In the genomic region with DNA sequence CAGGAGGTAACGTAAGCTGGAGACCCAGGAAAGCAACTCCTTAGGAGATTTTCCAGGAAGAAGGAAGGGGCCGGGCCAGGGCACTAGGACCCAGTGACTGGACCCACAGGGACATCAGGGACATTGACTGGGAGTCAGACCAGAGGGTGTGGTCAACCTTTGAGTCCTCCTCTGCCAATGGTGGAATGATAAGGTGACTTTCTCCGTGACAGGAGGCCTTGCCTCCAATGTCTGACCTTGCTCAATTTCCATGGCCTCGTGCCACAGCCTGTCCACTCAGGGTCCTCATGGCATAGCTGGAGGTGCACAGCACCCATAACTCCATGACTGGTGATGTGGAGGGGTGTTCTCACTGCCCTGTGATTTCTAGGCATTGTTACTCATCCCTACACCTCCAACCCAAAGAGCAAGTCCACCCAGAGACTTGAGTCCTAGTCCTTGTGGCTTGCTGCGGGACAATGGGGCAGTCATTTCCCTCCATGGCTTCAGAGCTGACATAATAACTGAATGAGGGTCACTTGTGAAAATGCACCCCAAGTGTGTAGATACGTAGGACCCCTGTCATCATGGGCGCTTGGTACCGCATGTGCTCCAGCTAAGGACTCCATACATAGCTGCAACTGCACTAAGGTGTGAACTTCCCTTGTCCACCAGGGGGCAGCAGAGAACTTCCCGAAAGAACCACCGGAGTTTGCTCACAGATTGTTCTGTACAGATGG, we compare ENCODE assay signal across 9 cellular contexts. TPM values are rescaled to one million over a fixed set of nuclear protein-coding genes. Genes with fewer than 3 reads are reported as not detected.
DNase-seq lines count a peak whose midpoint lies in the region; ATAC-seq and TF ChIP-seq lines count a peak whose summit lies in the region.
"Had no signal": no experiment of that assay in that cellular context is flagged by ENCODE, and none has a peak within 500 bp of the region (broad histone marks: within the 10 kb centered on the region; RNA-seq: fewer than 3 reads in every experiment).

No MANE protein-coding gene starts in this region.

- no peak overlapping the region for H3K27ac Mint-ChIP-seq in naive thymus-derived CD4-positive, alpha-beta T cell
- H3K27ac Mint-ChIP-seq: activated naive CD8-positive, alpha-beta T cell had no signal

- no peaks in the 10 kb centered on the region for H3K9me3 Mint-ChIP-seq in naive thymus-derived CD4-positive, alpha-beta T cell

- H3K36me3 ChIP-seq in esophagus muscularis mucosa = no peaks in the 10 kb centered on the region
- H3K36me3 ChIP-seq in naive thymus-derived CD4-positive, alpha-beta T cell (ENCODE audit: control insufficient read depth in 2 of 3, insufficient read depth in 3 of 3, low read length in 3 of 3) = no peaks in the 10 kb centered on the region

- 79% methylated on average over 8 of the region's 10 CpGs for WGBS in esophagus muscularis mucosa

- H3K4me3 Mint-ChIP-seq in naive thymus-derived CD4-positive, alpha-beta T cell = no peak overlapping the region
- H3K4me3 Mint-ChIP-seq: activated naive CD8-positive, alpha-beta T cell had no signal

- peak; percentile 75 to 96 (median 86) for TF ChIP-seq CTCF in esophagus muscularis mucosa (IDR thresholded peaks at IDR 0.05)

- no peak overlapping the region for H3K27ac ChIP-seq in esophagus muscularis mucosa (replicated peaks in 1 of 4)
- H3K27ac ChIP-seq in naive thymus-derived CD4-positive, alpha-beta T cell (ENCODE audit: low read depth, low read length) = no peak overlapping the region

- peaks cover 0 to 4% (median 3%) of the 10 kb centered on the region in 5 donors for H3K27me3 Mint-ChIP-seq in naive thymus-derived CD4-positive, alpha-beta T cell
- H3K27me3 Mint-ChIP-seq: activated naive CD8-positive, alpha-beta T cell had no signal

- in situ Hi-C loops in Caki2 (cut with HindIII; ENCODE audit: low pct_unique_long_range_greater_than_20kb, low sequenced_read_pairs) = no loop called here

- no peaks in the 10 kb centered on the region for H3K36me3 Mint-ChIP-seq in naive thymus-derived CD4-positive, alpha-beta T cell
- H3K36me3 Mint-ChIP-seq: activated naive CD8-positive, alpha-beta T cell had no signal

- ATAC-seq in GM21447 (IDR thresholded peaks at IDR 0.05; ENCODE audit: unreplicated experiment) = peak; percentile 70
- ATAC-seq in naive thymus-derived CD4-positive, alpha-beta T cell = peak; percentile 75

- TF ChIP-seq POLR2A in esophagus muscularis mucosa (IDR thresholded peaks at IDR 0.05; ENCODE audit: low read depth) = no peak

- H3K4me1 Mint-ChIP-seq in naive thymus-derived CD4-positive, alpha-beta T cell = peaks cover 0 to 4% (median 0%) of the 10 kb centered on the region in 7 donors

- H3K27me3 ChIP-seq in esophagus muscularis mucosa = peaks cover 0 to 14% (median 0%) of the 10 kb centered on the region in 4 donors
- no peaks in the 10 kb centered on the region for H3K27me3 ChIP-seq in naive thymus-derived CD4-positive, alpha-beta T cell (ENCODE audit: control insufficient read depth in 2 of 2, insufficient read depth in 2 of 2, low read length in 2 of 2)

- POLR2A ChIA-PET in naive thymus-derived CD4-positive, alpha-beta T cell (lab: Charles Lee) = no interaction called here

- no peak overlapping the region for H3K4me3 ChIP-seq in Jurkat, Clone E6-1 (ENCODE audit: low read length)
- H3K4me3 ChIP-seq in esophagus muscularis mucosa = no peak overlapping the region
- no peak overlapping the region for H3K4me3 ChIP-seq in naive thymus-derived CD4-positive, alpha-beta T cell (ENCODE audit: low read length)

- TF ChIP-seq EP300 in esophagus muscularis mucosa (IDR thresholded peaks at IDR 0.05) = no peak

- DNase-seq in Caki2 (ENCODE audit: low read depth) (peak; percentile 79), OCI-M2 (lab: John Stamatoyannopoulos, UW; ENCODE audit: unreplicated experiment) (peak; percentile 10), activated T-cell treated with anti-CD3 and anti-CD28 coated beads for 24 hours (ENCODE audit: low read depth) (peak; percentile 74), esophagus muscularis mucosa (ENCODE audit: extremely low spot score) (peak; percentile 98)
- peak; percentile 77 for DNase-seq in Jurkat, Clone E6-1 (ENCODE audit: low read depth, low spot score)
- peak; percentile 42 to 79 (median 67) for DNase-seq in naive thymus-derived CD4-positive, alpha-beta T cell
- DNase-seq in stimulated activated CD8-positive, alpha-beta memory T cell treated with anti-CD3 and anti-CD28 coated beads, Interleukin-7, amount 100 ng/mL, for 48 hours (ENCODE audit: extremely low read depth in 1 of 2, low read depth in 1 of 2) = peak; percentile 53 to 68

- CTCF ChIA-PET in naive thymus-derived CD4-positive, alpha-beta T cell (lab: Charles Lee) = interaction anchor here (0.5 to 2.7 kb wide), 7 partner anchors 10 to 986 kb away, joined by 3 to 22 read pairs (median 5); no protein-coding TSS in a partner anchor

- intact Hi-C loops in esophagus muscularis mucosa (cut with DNase I) = loop anchor here (1.0 kb wide), 1 partner anchor 209 kb away; no protein-coding TSS in a partner anchor
- intact Hi-C loops in naive thymus-derived CD4-positive, alpha-beta T cell (cut with micrococcal nuclease) = loop anchor here (1.0 kb wide), 3 partner anchors 73 to 223 kb away; partner anchors contain the start of gene COL27A1 (in 1 of the 2)

- H3K9me3 ChIP-seq in esophagus muscularis mucosa = no peaks in the 10 kb centered on the region
- no peaks in the 10 kb centered on the region for H3K9me3 ChIP-seq in naive thymus-derived CD4-positive, alpha-beta T cell (ENCODE audit: control insufficient read depth in 2 of 3, low read length in 3 of 3)

- H3K4me1 ChIP-seq in esophagus muscularis mucosa = peaks cover 0 to 8% (median 3%) of the 10 kb centered on the region in 4 donors
- H3K4me1 ChIP-seq in naive thymus-derived CD4-positive, alpha-beta T cell (ENCODE audit: control insufficient read depth in 2 of 2, insufficient read depth in 2 of 2, low read length in 2 of 2) = no peaks in the 10 kb centered on the region

RNA-seq across cellular contexts. Expression of gene AMBP, which starts 4.1 kb away (rescaled TPM):
- 16.7 and 19.8 TPM in 2 replicates for total RNA-seq in Caki2 (2014; rRNA removed; shearing (Covaris generic); ENCODE audit: low replicate concordance)
- not detected for polyA plus RNA-seq in Jurkat, Clone E6-1 (2012; ENCODE audit: insufficient read depth, insufficient read length)
- not detected for total RNA-seq in esophagus muscularis mucosa
- not detected for total RNA-seq in naive thymus-derived CD4-positive, alpha-beta T cell
- not detected for polyA plus RNA-seq in naive thymus-derived CD4-positive, alpha-beta T cell

RNA-seq across cellular contexts. Expression of gene KIF12, which starts 16.9 kb away (rescaled TPM):
- 15.8 and 19.3 TPM in 2 replicates for total RNA-seq in Caki2 (2014; rRNA removed; shearing (Covaris generic); ENCODE audit: low replicate concordance)
- polyA plus RNA-seq in Jurkat, Clone E6-1 (2012; ENCODE audit: insufficient read depth, insufficient read length) = not detected
- not detected for total RNA-seq in esophagus muscularis mucosa
- not detected for total RNA-seq in naive thymus-derived CD4-positive, alpha-beta T cell
- not detected for polyA plus RNA-seq in naive thymus-derived CD4-positive, alpha-beta T cell

Comparison
In these comparisons a context has a peak if more than half of its experiments do, and no peak if none do; other contexts are left out.
1. DNase-seq: peak in every context shown above with its lines; median percentile 98 in esophagus muscularis mucosa; 79 in Caki2; 77 in Jurkat, Clone E6-1; 74 in activated T-cell treated with anti-CD3 and anti-CD28 coated beads for 24 hours; 67 in naive thymus-derived CD4-positive, alpha-beta T cell; 60 in stimulated activated CD8-positive, alpha-beta memory T cell treated with anti-CD3 and anti-CD28 coated beads, Interleukin-7, amount 100 ng/mL, for 48 hours; 10 in OCI-M2.
2. RNA of gene AMBP, which starts 4.1 kb away (total RNA-seq): 16.7 to 19.8 TPM in Caki2; not detected in esophagus muscularis mucosa and not detected in naive thymus-derived CD4-positive, alpha-beta T cell; every median in the first group is over 10 times any median in the second.
3. RNA of gene KIF12, which starts 16.9 kb away (total RNA-seq): 15.8 to 19.3 TPM in Caki2; not detected in esophagus muscularis mucosa and not detected in naive thymus-derived CD4-positive, alpha-beta T cell; every median in the first group is over 10 times any median in the second.